ENCODE assay signal across 24 cellular contexts in the genomic region with DNA sequence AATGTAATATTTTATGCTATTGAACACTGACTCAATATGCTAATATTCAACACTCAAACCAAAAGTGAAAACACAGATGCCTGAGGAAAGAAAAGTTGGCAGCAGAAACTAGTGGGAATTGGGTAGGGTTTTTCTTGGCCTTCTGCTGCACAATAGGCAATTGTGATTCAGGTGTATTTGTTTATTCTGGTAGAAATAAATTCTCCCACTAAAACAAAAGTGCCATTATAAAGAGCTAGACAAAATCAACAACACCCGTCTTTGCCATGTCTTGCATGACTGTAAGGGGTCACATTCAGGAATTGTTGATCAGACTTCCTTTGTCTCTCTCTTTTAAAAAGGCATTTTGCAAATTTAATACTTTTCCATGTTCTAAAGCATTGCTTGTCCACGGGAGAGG.
DNase-seq lines count a peak whose midpoint lies in the region; ATAC-seq, FAIRE-seq and TF ChIP-seq lines count a peak whose summit lies in the region.
"Had no signal": no experiment of that assay in that cellular context is flagged by ENCODE, and none has a peak within 500 bp of the region (broad histone marks: within the 10 kb centered on the region; RNA-seq: fewer than 3 reads in every experiment).

No MANE protein-coding gene starts in this region.

- no peak overlapping the region for H3K4me3 ChIP-seq in mammary epithelial cell (replicated peaks in 1 of 3; ENCODE audit: insufficient read depth in 1 of 3, low read depth in 2 of 3, low read length in 3 of 3)
- no peak overlapping the region for H3K4me3 ChIP-seq in ascending aorta
- H3K4me3 ChIP-seq in hepatocyte = no peak overlapping the region
- H3K4me3 ChIP-seq: lower lobe of right lung, PC-9, sigmoid colon had no signal

- H3K27ac ChIP-seq in mammary epithelial cell (ENCODE audit: insufficient read depth, low read depth, low read length) (peak overlapping the region; percentile 26), ascending aorta (peak overlapping the region; percentile 5 to 42), hepatocyte (peak overlapping the region; percentile 28)
- H3K27ac ChIP-seq: lower lobe of right lung, PC-9, sigmoid colon had no signal

- no peaks in the 10 kb centered on the region for H3K4me1 Mint-ChIP-seq in MCF 10A (ENCODE audit: insufficient read depth, unreplicated experiment)
- H3K4me1 Mint-ChIP-seq: stimulated activated memory B cell treated with anti-CD40 and anti-IgM and Interleukin-4, amounts not matched to agents 10 μg/mL and 1 μg/mL and 100 μg/mL, for 72 hours had no signal

- H3K9me3 ChIP-seq in mammary epithelial cell (replicated peaks; ENCODE audit: insufficient read depth, low read length) = no peaks in the 10 kb centered on the region
- no peaks in the 10 kb centered on the region for H3K9me3 ChIP-seq in ascending aorta
- H3K9me3 ChIP-seq in hepatocyte (ENCODE audit: low read depth) = no peaks in the 10 kb centered on the region
- H3K9me3 ChIP-seq: BE2C, lower lobe of right lung, sigmoid colon had no signal

- H2AFZ ChIP-seq in mammary epithelial cell (ENCODE audit: low read depth, low read length) (peak overlapping the region; percentile 61), hepatocyte (no peak overlapping the region)
- H2AFZ ChIP-seq: PC-9 had no signal

- peak; percentile 20 for ATAC-seq in sciatic nerve
- ATAC-seq: lower lobe of right lung; stimulated activated memory B cell treated with anti-CD40 and anti-IgM and Interleukin-4, amounts not matched to agents 10 μg/mL and 1 μg/mL and 100 μg/mL, for 72 hours had no signal

- no peaks in the 10 kb centered on the region for H3K9me3 Mint-ChIP-seq in MCF 10A (ENCODE audit: unreplicated experiment)
- H3K9me3 Mint-ChIP-seq: stimulated activated memory B cell treated with anti-CD40 and anti-IgM and Interleukin-4, amounts not matched to agents 10 μg/mL and 1 μg/mL and 100 μg/mL, for 72 hours; T-helper 1 cell treated with Interleukin-12 subunit alpha and Interleukin-12 subunit beta and Interleukin-4 antibody, amounts not matched to agents 30 μg/mL and 1 μg/mL, for 36 hours had no signal

- H3K27ac Mint-ChIP-seq in MCF 10A (ENCODE audit: low read depth, unreplicated experiment) = no peak overlapping the region
- H3K27ac Mint-ChIP-seq: stimulated activated memory B cell treated with anti-CD40 and anti-IgM and Interleukin-4, amounts not matched to agents 10 μg/mL and 1 μg/mL and 100 μg/mL, for 72 hours; T-helper 1 cell treated with Interleukin-12 subunit alpha and Interleukin-12 subunit beta and Interleukin-4 antibody, amounts not matched to agents 30 μg/mL and 1 μg/mL, for 36 hours had no signal

- no peak overlapping the region for H3K4me3 Mint-ChIP-seq in MCF 10A (ENCODE audit: unreplicated experiment)
- H3K4me3 Mint-ChIP-seq: stimulated activated memory B cell treated with anti-CD40 and anti-IgM and Interleukin-4, amounts not matched to agents 10 μg/mL and 1 μg/mL and 100 μg/mL, for 72 hours; T-helper 1 cell treated with Interleukin-12 subunit alpha and Interleukin-12 subunit beta and Interleukin-4 antibody, amounts not matched to agents 30 μg/mL and 1 μg/mL, for 36 hours had no signal

- DNase-seq in mammary epithelial cell = peak; percentile 59
- DNase-seq in MCF 10A (ENCODE audit: unreplicated experiment) = no peak
- DNase-seq in ascending aorta (ENCODE audit: low spot score in 2 of 2) = no peak
- DNase-seq in hepatocyte (ENCODE audit: low spot score) = no peak
- no peak for DNase-seq in sciatic nerve (ENCODE audit: low spot score)
- no peak for DNase-seq in central memory CD4-positive, alpha-beta T cell
- no peak for DNase-seq in frontal cortex (ENCODE audit: low spot score in 2 of 2)
- no peak for DNase-seq in dedifferentiated amniotic fluid mesenchymal stem cell (ENCODE audit: extremely low spot score)
- DNase-seq: activated CD4-positive, alpha-beta T cell treated with anti-CD3 and anti-CD28 coated beads, Interleukin-2, amount 50 U/mL, for 4 hours; activated CD8-positive, alpha-beta memory T cell treated with anti-CD3 and anti-CD28 coated beads, Interleukin-2, amount 50 U/mL, for 48 hours; activated effector memory CD4-positive, alpha-beta T cell treated with anti-CD3 and anti-CD28 coated beads, Interleukin-2, amount 50 U/mL, for 16 hours; BE2C; DND-41; lower lobe of right lung; NCI-H1436; PC-9; sigmoid colon had no signal

- CTCF ChIA-PET in mammary epithelial cell (lab: Charles Lee; ENCODE audit: low non-redundant PET) (no interaction called here), MCF 10A (lab: Yijun Ruan, JAX) (interaction anchor here (0.7 to 1.2 kb wide), 7 partner anchors 51 to 1136 kb away, joined by 3 to 4 read pairs (median 3); no protein-coding TSS in a partner anchor)

- no peaks in the 10 kb centered on the region for H3K9me2 ChIP-seq in hepatocyte (replicated peaks; ENCODE audit: insufficient read depth)

- no peaks in the 10 kb centered on the region for H3K36me3 Mint-ChIP-seq in MCF 10A (ENCODE audit: insufficient read depth, unreplicated experiment)
- H3K36me3 Mint-ChIP-seq: stimulated activated memory B cell treated with anti-CD40 and anti-IgM and Interleukin-4, amounts not matched to agents 10 μg/mL and 1 μg/mL and 100 μg/mL, for 72 hours had no signal

- no peaks in the 10 kb centered on the region for H3K36me3 ChIP-seq in mammary epithelial cell (ENCODE audit: insufficient read depth, low read length)
- no peaks in the 10 kb centered on the region for H3K36me3 ChIP-seq in ascending aorta
- no peaks in the 10 kb centered on the region for H3K36me3 ChIP-seq in hepatocyte (replicated peaks; ENCODE audit: insufficient read depth, low read depth)
- H3K36me3 ChIP-seq: BE2C, lower lobe of right lung, sigmoid colon had no signal

- BruUV-seq in mammary epithelial cell (replicated peaks; lab: Mats Ljungman, UMichigan) (no TSS peak), MCF 10A (replicated peaks; lab: Mats Ljungman, UMichigan) (no TSS peak)

- FAIRE-seq in frontal cortex (lab: Jason Lieb, UNC) = no peak
- FAIRE-seq: A204.1, GM12892, GM19239, H1, keratinocyte had no signal

- WGBS in mammary epithelial cell (ENCODE audit: low coverage, missing lambda C conversion rate) = 6% methylated on average over 2 of the region's 2 CpGs
- 40% methylated on average over 2 of the region's 2 CpGs for WGBS in hepatocyte (ENCODE audit: low lambda C conversion rate, missing lambda C conversion rate)

- in situ Hi-C loops in mammary epithelial cell (cut with MboI; ENCODE audit: low sequenced_read_pairs in 2 of 2) = loop anchor here in 1 of 2 donors (10.0 kb wide), 1 partner anchor 203 kb away; no protein-coding TSS in a partner anchor

- no peak overlapping the region for H3K9ac ChIP-seq in mammary epithelial cell (ENCODE audit: insufficient read depth, low read length)

- no peaks in the 10 kb centered on the region for H4K20me1 ChIP-seq in mammary epithelial cell (ENCODE audit: insufficient read depth, low read length)
- H4K20me1 ChIP-seq in hepatocyte (ENCODE audit: insufficient read depth, poor library complexity, severe bottlenecking) = no peaks in the 10 kb centered on the region

- dilution Hi-C loops in mammary epithelial cell (cut with HindIII; ENCODE audit: low sequenced_read_pairs) = no loop called here

- TF ChIP-seq CTCF in mammary epithelial cell (conservative IDR thresholded peaks at IDR 0.05 in 1 of 2, IDR thresholded peaks at IDR 0.05 in 1 of 2; ENCODE audit: extremely low read depth in 1 of 2, insufficient read depth in 1 of 2, low read depth in 1 of 2, low read length in 2 of 2) (no peak), MCF 10A (IDR thresholded peaks at IDR 0.05; ENCODE audit: unreplicated experiment) (no peak), ascending aorta (IDR thresholded peaks at IDR 0.05) (no peak), hepatocyte (IDR thresholded peaks at IDR 0.05; ENCODE audit: poor library complexity) (no peak)

- POLR2A ChIA-PET in MCF 10A (lab: Yijun Ruan, JAX) = no interaction called here

- H3K79me2 ChIP-seq in mammary epithelial cell (ENCODE audit: insufficient read depth, low read length) (no peaks in the 10 kb centered on the region), hepatocyte (no peaks in the 10 kb centered on the region)

- H3K4me2 ChIP-seq in mammary epithelial cell (ENCODE audit: insufficient read depth, low read depth, low read length) = peak overlapping the region; percentile 42
- no peak overlapping the region for H3K4me2 ChIP-seq in hepatocyte
- H3K4me2 ChIP-seq: PC-9 had no signal

- no peaks in the 10 kb centered on the region for H3K27me3 ChIP-seq in mammary epithelial cell (ENCODE audit: insufficient read depth, low read length)
- no peaks in the 10 kb centered on the region for H3K27me3 ChIP-seq in ascending aorta
- no peaks in the 10 kb centered on the region for H3K27me3 ChIP-seq in hepatocyte
- H3K27me3 ChIP-seq: BE2C, sigmoid colon had no signal

- intact Hi-C loops in mammary epithelial cell (cut with micrococcal nuclease) (no loop called here), MCF 10A (cut with micrococcal nuclease) (no loop called here), ascending aorta (cut with DNase I) (no loop called here), sciatic nerve (cut with DNase I) (no loop called here)

- H3K4me1 ChIP-seq in mammary epithelial cell (ENCODE audit: insufficient read depth, low read length) (peaks cover 7% of the 10 kb centered on the region), ascending aorta (peaks cover 0 to 5% of the 10 kb centered on the region in 2 donors), hepatocyte (ENCODE audit: insufficient read depth) (no peaks in the 10 kb centered on the region)
- H3K4me1 ChIP-seq: BE2C, lower lobe of right lung, sigmoid colon had no signal

- H3K27me3 Mint-ChIP-seq in MCF 10A (ENCODE audit: insufficient read depth, unreplicated experiment) = no peaks in the 10 kb centered on the region
- H3K27me3 Mint-ChIP-seq: stimulated activated memory B cell treated with anti-CD40 and anti-IgM and Interleukin-4, amounts not matched to agents 10 μg/mL and 1 μg/mL and 100 μg/mL, for 72 hours had no signal
